Comparison of ENCODE assay signal across 8 cellular contexts in the genomic region with DNA sequence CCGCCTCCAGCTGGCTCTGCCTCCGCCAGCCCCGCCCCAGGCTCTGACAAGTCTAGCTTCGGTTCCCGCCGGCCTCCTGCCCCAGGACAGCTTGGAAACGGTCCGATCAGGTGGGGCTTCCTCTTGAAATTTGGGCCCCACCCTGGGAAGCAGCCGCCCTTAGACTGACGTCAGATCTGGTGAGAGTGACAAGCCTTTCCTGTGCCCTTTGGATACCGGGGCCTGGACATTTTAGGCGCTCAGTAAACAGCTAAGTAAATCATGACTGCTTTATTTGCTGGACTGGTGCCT. TPM values are rescaled to one million over a fixed set of nuclear protein-coding genes. Genes with fewer than 3 reads are reported as not detected.
DNase-seq lines count a peak whose midpoint lies in the region; ATAC-seq and TF ChIP-seq lines count a peak whose summit lies in the region.

No MANE protein-coding gene starts in this region.

- peak overlapping the region; percentile 42; the same call in 1 of the 2 replicates for H2AFZ ChIP-seq in KMS-11 (ENCODE audit: low read depth)

- H3K9me3 Mint-ChIP-seq in naive thymus-derived CD8-positive, alpha-beta T cell: no peaks in the 10 kb centered on the region

- peaks cover 0 to 6% (median 0%) of the 10 kb centered on the region in 3 donors for H3K36me3 Mint-ChIP-seq in naive thymus-derived CD8-positive, alpha-beta T cell

- peak overlapping the region; percentile 95 to 100 (median 99) for H3K27ac Mint-ChIP-seq in naive thymus-derived CD8-positive, alpha-beta T cell

- H3K4me3 ChIP-seq in AG09309 (ENCODE audit: control insufficient read depth, low read depth, low read length) (peak overlapping the region; percentile 44), KMS-11 (IDR thresholded peaks at IDR 0.05; ENCODE audit: insufficient read depth, low read depth, low read length) (no peak overlapping the region)

- ATAC-seq in naive thymus-derived CD8-positive, alpha-beta T cell: no peak
- ATAC-seq in HG02798 (IDR thresholded peaks at IDR 0.05; ENCODE audit: poor library complexity, unreplicated experiment): no peak
- ATAC-seq in HG03571 (IDR thresholded peaks at IDR 0.05; ENCODE audit: unreplicated experiment): no peak

- H3K4me1 Mint-ChIP-seq in naive thymus-derived CD8-positive, alpha-beta T cell: peaks cover 19 to 41% (median 34%) of the 10 kb centered on the region in 4 donors

- no peaks in the 10 kb centered on the region for H3K27me3 Mint-ChIP-seq in naive thymus-derived CD8-positive, alpha-beta T cell

- peaks cover 15% of the 10 kb centered on the region for H3K4me1 ChIP-seq in KMS-11 (ENCODE audit: low read depth, poor library complexity, severe bottlenecking)

- H3K4me3 Mint-ChIP-seq in naive thymus-derived CD8-positive, alpha-beta T cell: peak overlapping the region; percentile 95 to 99 (median 97)

- no peaks in the 10 kb centered on the region for H4K20me1 ChIP-seq in KMS-11 (ENCODE audit: insufficient read depth)

- no peaks in the 10 kb centered on the region for H3K79me2 ChIP-seq in KMS-11 (ENCODE audit: insufficient read depth, low read depth)

- no peaks in the 10 kb centered on the region for H3K36me3 ChIP-seq in KMS-11 (ENCODE audit: insufficient read depth)

- DNase-seq in AG09309 (ENCODE audit: low read depth) (no peak), NCI-H1105 (lab: John Stamatoyannopoulos, UW) (no peak), hippocampal formation (lab: John Stamatoyannopoulos, UW) (no peak)
- DNase-seq in naive thymus-derived CD8-positive, alpha-beta T cell: no peak

- H3K4me2 ChIP-seq in KMS-11: peak overlapping the region; percentile 58

- no peaks in the 10 kb centered on the region for H3K27me3 ChIP-seq in KMS-11 (ENCODE audit: insufficient read depth, low read depth)

- TF ChIP-seq CTCF in AG09309 (IDR thresholded peaks at IDR 0.05; ENCODE audit: control insufficient read depth, insufficient read depth, low read depth, low read length, missing control alignments): no peak
- TF ChIP-seq CTCF in KMS-11 (conservative IDR thresholded peaks at IDR 0.05; ENCODE audit: low read depth, low read length): no peak

- POLR2A ChIA-PET in naive thymus-derived CD8-positive, alpha-beta T cell (lab: Charles Lee): interaction anchor here (0.6 to 3.1 kb wide), 23 partner anchors 9 to 359 kb away, joined by 3 to 44 read pairs (median 8); a partner anchor contains a TSS

- peak overlapping the region; percentile 10; the same call in 1 of the 2 replicates for H3K27ac ChIP-seq in KMS-11
- H3K27ac ChIP-seq in cingulate gyrus (ENCODE audit: low read depth, low read length): peak overlapping the region; percentile 96

- peak overlapping the region; percentile 51; the same call in 1 of the 2 replicates for H3K9ac ChIP-seq in KMS-11

RNA-seq across cellular contexts. Expression of a gene that starts 0.4 kb away (rescaled TPM):
- 1 to 10 TPM; 3.2 to 4.7 TPM for total RNA-seq in naive thymus-derived CD8-positive, alpha-beta T cell
- 1 to 10 TPM; 2.5 to 3.8 (median 3.0) TPM for polyA plus RNA-seq in naive thymus-derived CD8-positive, alpha-beta T cell

RNA-seq across cellular contexts. Expression of a gene that starts 0.4 kb away (rescaled TPM):
- 10 to 100 TPM; 33.8 to 36.8 TPM for total RNA-seq in naive thymus-derived CD8-positive, alpha-beta T cell
- 10 to 100 TPM; 10.8 to 18.7 (median 17.4) TPM for polyA plus RNA-seq in naive thymus-derived CD8-positive, alpha-beta T cell

RNA-seq across cellular contexts. Expression of a gene that starts 3.8 kb away (rescaled TPM):
- total RNA-seq in naive thymus-derived CD8-positive, alpha-beta T cell: under 1 TPM; 0.16 to 0.39 TPM
- under 1 TPM in 2 of 3 donors, not detected in 1; 0.54 to 0.75 TPM for polyA plus RNA-seq in naive thymus-derived CD8-positive, alpha-beta T cell

RNA-seq across cellular contexts. Expression of a gene that starts 7.4 kb away (rescaled TPM):
- total RNA-seq in naive thymus-derived CD8-positive, alpha-beta T cell: 10 to 100 TPM; 68.9 TPM
- polyA plus RNA-seq in naive thymus-derived CD8-positive, alpha-beta T cell: 10 to 100 TPM; 59.4 to 69.7 (median 60.7) TPM

RNA-seq across cellular contexts. Expression of a gene that starts 20.7 kb away (rescaled TPM):
- total RNA-seq in naive thymus-derived CD8-positive, alpha-beta T cell: not detected
- under 1 TPM in 2 of 3 donors, not detected in 1; 0.15 to 0.21 TPM for polyA plus RNA-seq in naive thymus-derived CD8-positive, alpha-beta T cell
